ENCODE assay signal across 8 cellular contexts in the genomic region with DNA sequence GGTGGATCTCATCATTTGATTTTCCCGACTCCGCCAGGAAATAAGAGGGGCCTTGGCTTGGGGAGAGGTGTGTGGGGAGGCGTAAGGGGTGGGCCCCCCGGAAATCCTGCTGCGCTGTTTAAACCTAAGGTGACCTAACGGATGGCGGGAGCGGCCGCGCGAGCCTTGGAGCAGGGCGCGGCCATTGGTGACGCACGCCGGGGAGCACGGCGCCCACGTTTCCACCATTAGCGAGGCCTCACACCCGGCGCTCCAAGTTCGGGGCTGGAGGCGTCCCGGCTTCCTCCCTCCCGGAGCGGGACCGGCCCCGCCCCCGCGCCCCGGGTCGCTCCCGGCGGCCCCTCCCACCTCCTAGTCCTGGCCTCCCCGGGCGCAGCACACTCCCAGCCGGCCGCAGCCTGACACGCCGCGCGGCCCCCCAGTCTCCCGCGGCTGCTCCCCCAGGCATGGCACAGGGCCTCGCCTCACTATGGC. TPM values are rescaled to one million over a fixed set of nuclear protein-coding genes. Genes with fewer than 3 reads are reported as not detected.
DNase-seq lines count a peak whose midpoint lies in the region; ATAC-seq and TF ChIP-seq lines count a peak whose summit lies in the region.

Gene SMS, plus strand, starts transcription at position 354 of the 474 bp plus-strand sequence. Its CDS starts 116 bp downstream, at position 470.

- H3K4me3 ChIP-seq in BLaER1 treated with 17β-estradiol and CSF1 and Interleukin-3, amounts not matched to agents 10 nM and 100 nM, result peak within 1 kb of the TSS; percentile 64 to 81 (median 74)

- H3K36me3 ChIP-seq in BLaER1 treated with 17β-estradiol and CSF1 and Interleukin-3, amounts not matched to agents 10 nM and 100 nM, result peaks cover 0 to 18% (median 3%) of the 10 kb centered on the region in 11 experiments; a peak in 6 of 22 replicates

- H3K4me1 Mint-ChIP-seq in endothelial cell (ENCODE audit: unreplicated experiment), result peaks cover 17% of the 10 kb centered on the region

- H3K4me3 Mint-ChIP-seq in endothelial cell (ENCODE audit: unreplicated experiment), result peak within 1 kb of the TSS; percentile 91

- H3K27me3 Mint-ChIP-seq in endothelial cell (ENCODE audit: unreplicated experiment), result peaks cover 3% of the 10 kb centered on the region

- H3K27ac Mint-ChIP-seq in endothelial cell (ENCODE audit: unreplicated experiment), result peak within 1 kb of the TSS; percentile 74

- peak within 1 kb of the TSS; percentile 38 to 64 (median 59); a peak in 21 of 22 replicates for H3K4me2 ChIP-seq in BLaER1 treated with 17β-estradiol and CSF1 and Interleukin-3, amounts not matched to agents 10 nM and 100 nM

- H3K9me3 ChIP-seq in BLaER1 treated with 17β-estradiol and CSF1 and Interleukin-3, amounts not matched to agents 10 nM and 100 nM (replicated peaks in 1 of 11), result peaks cover 0 to 17% (median 7%) of the 10 kb centered on the region in 11 experiments; a peak in 10 of 22 replicates

- H3K27me3 ChIP-seq in BLaER1 treated with 17β-estradiol and CSF1 and Interleukin-3, amounts not matched to agents 10 nM and 100 nM, result no peaks in the 10 kb centered on the region

- peak; percentile 34 for DNase-seq in NOMO-1 treated with DMSO at 0.1 percent for 48 hours (lab: John Stamatoyannopoulos, UW; ENCODE audit: unreplicated experiment)
- DNase-seq in activated CD8-positive, alpha-beta memory T cell treated with anti-CD3 and anti-CD28 coated beads, Interleukin-2, amount 50 U/mL, for 4 hours, result peak; percentile 59
- peak; percentile 55 for DNase-seq in endothelial cell (ENCODE audit: low spot score)
- DNase-seq in middle frontal gyrus (ENCODE audit: extremely low spot score, low spot score), result peak; percentile 13
- DNase-seq in stimulated activated CD8-positive, alpha-beta memory T cell treated with anti-CD3 and anti-CD28 coated beads, Interleukin-4, amount 100 ng/mL, for 48 hours, result peak; percentile 71

- H3K27ac ChIP-seq in BLaER1 treated with 17β-estradiol and CSF1 and Interleukin-3, amounts not matched to agents 10 nM and 100 nM, result peak within 1 kb of the TSS; percentile 57 to 92 (median 87)

- peak within 1 kb of the TSS; percentile 81 to 92 (median 86) for H3K9ac ChIP-seq in BLaER1 treated with 17β-estradiol and CSF1 and Interleukin-3, amounts not matched to agents 10 nM and 100 nM

- peaks cover 5 to 45% (median 15%) of the 10 kb centered on the region in 10 experiments; a peak in 17 of 20 replicates for H3K4me1 ChIP-seq in BLaER1 treated with 17β-estradiol and CSF1 and Interleukin-3, amounts not matched to agents 10 nM and 100 nM

- ATAC-seq in GM19351 (IDR thresholded peaks at IDR 0.05; ENCODE audit: unreplicated experiment) (peak; percentile 63), HG03460 (IDR thresholded peaks at IDR 0.05; ENCODE audit: unreplicated experiment) (peak; percentile 75)

- peaks cover 0 to 26% (median 7%) of the 10 kb centered on the region in 11 experiments; a peak in 9 of 22 replicates for H4K20me1 ChIP-seq in BLaER1 treated with 17β-estradiol and CSF1 and Interleukin-3, amounts not matched to agents 10 nM and 100 nM

- H3K36me3 Mint-ChIP-seq in endothelial cell (ENCODE audit: low read depth, unreplicated experiment), result peaks cover 10% of the 10 kb centered on the region

- no peaks in the 10 kb centered on the region for H3K9me3 Mint-ChIP-seq in endothelial cell (ENCODE audit: unreplicated experiment)

- no peak for TF ChIP-seq CTCF in endothelial cell (IDR thresholded peaks at IDR 0.05; ENCODE audit: unreplicated experiment)

RNA-seq across cellular contexts. Expression of gene SMS, which starts in this region (rescaled TPM):
- total RNA-seq in endothelial cell (ENCODE audit: unreplicated experiment), result 161 TPM

Comparison
In these comparisons a context has a peak if more than half of its experiments do, and no peak if none do; other contexts are left out.
1. Peak in every context shown above with its lines: DNase-seq, ATAC-seq, H3K4me3 ChIP-seq and H3K27ac ChIP-seq.
2. DNase-seq: peak in every context shown above with its lines; median percentile 71 in stimulated activated CD8-positive, alpha-beta memory T cell treated with anti-CD3 and anti-CD28 coated beads, Interleukin-4, amount 100 ng/mL, for 48 hours; 59 in activated CD8-positive, alpha-beta memory T cell treated with anti-CD3 and anti-CD28 coated beads, Interleukin-2, amount 50 U/mL, for 4 hours; 55 in endothelial cell; 34 in NOMO-1 treated with DMSO at 0.1 percent for 48 hours; 13 in middle frontal gyrus.